In genomic region chr1:228483789-228484188, GRCh38 we compare ENCODE assay signal across 27 cellular contexts.
"Had no signal": no experiment of that assay in that cellular context is flagged by ENCODE, and none has a peak within 500 bp of the region (broad histone marks: within the 10 kb centered on the region; RNA-seq: fewer than 3 reads in every experiment).

No MANE protein-coding gene starts in this region.

- H3K27me3 Mint-ChIP-seq: naive thymus-derived CD8-positive, alpha-beta T cell; stimulated activated naive B cell treated with anti-CD40 and anti-IgM and Interleukin-4, amounts not matched to agents 10 μg/mL and 1 μg/mL and 100 μg/mL, for 72 hours; stimulated activated naive CD8-positive, alpha-beta T cell treated with anti-CD3 and anti-CD28 coated beads, Interleukin-15, Interleukin-2, amounts not matched to agents 100 ng/mL and 50 ng/mL, for 24 hours had no signal

- ATAC-seq: naive thymus-derived CD8-positive, alpha-beta T cell; psoas muscle; right cardiac atrium; right lobe of liver; stimulated activated effector memory CD8-positive, alpha-beta T cell treated with anti-CD3 and anti-CD28 coated beads, Interleukin-12 subunit alpha, Interleukin-12 subunit beta, amount 100 ng/mL, for 72 hours; stimulated activated naive B cell treated with anti-CD40 and anti-IgM and Interleukin-4, amounts not matched to agents 10 μg/mL and 1 μg/mL and 100 μg/mL, for 72 hours had no signal

- H3K4me3 Mint-ChIP-seq: neural progenitor cell; stimulated activated effector memory CD8-positive, alpha-beta T cell treated with anti-CD3 and anti-CD28 coated beads, Interleukin-12 subunit alpha, Interleukin-12 subunit beta, amount 100 ng/mL, for 72 hours; stimulated activated naive B cell treated with anti-CD40 and anti-IgM and Interleukin-4, amounts not matched to agents 10 μg/mL and 1 μg/mL and 100 μg/mL, for 72 hours; stimulated activated naive CD8-positive, alpha-beta T cell treated with anti-CD3 and anti-CD28 coated beads, Interleukin-15, Interleukin-2, amounts not matched to agents 100 ng/mL and 50 ng/mL, for 24 hours had no signal

- DNase-seq: naive thymus-derived CD8-positive, alpha-beta T cell; occipital lobe; ovary; posterior cingulate gyrus; psoas muscle; right cardiac atrium; right lobe of liver; small intestine; stimulated activated CD4-positive, alpha-beta T cell treated with anti-CD3 and anti-CD28 coated beads, Interleukin-15, amount 100 ng/mL, for 24 hours; stimulated activated CD4-positive, alpha-beta T cell treated with anti-CD3 and anti-CD28 coated beads, Interleukin-2, amount 100 ng/mL, for 24 hours; stimulated activated CD4-positive, alpha-beta T cell treated with anti-CD3 and anti-CD28 coated beads, Interleukin-2, amount 100 ng/mL, for 48 hours; stimulated activated CD4-positive, alpha-beta T cell treated with anti-CD3 and anti-CD28 coated beads, Interleukin-4, amount 100 ng/mL, for 24 hours; stimulated activated naive B cell treated with anti-CD40 and anti-IgM and Interleukin-4, amounts not matched to agents 10 μg/mL and 1 μg/mL and 100 μg/mL, for 72 hours; stimulated activated naive CD4-positive, alpha-beta T cell treated with Interleukin-2 at 50 U/mL for 16 hours; stomach; thyroid gland; trophoblast cell; upper lobe of left lung had no signal

- H3K4me1 ChIP-seq: parathyroid adenoma had no signal

- H3K9me3 Mint-ChIP-seq: naive thymus-derived CD8-positive, alpha-beta T cell; neural progenitor cell; stimulated activated effector memory CD8-positive, alpha-beta T cell treated with anti-CD3 and anti-CD28 coated beads, Interleukin-12 subunit alpha, Interleukin-12 subunit beta, amount 100 ng/mL, for 72 hours; stimulated activated naive B cell treated with anti-CD40 and anti-IgM and Interleukin-4, amounts not matched to agents 10 μg/mL and 1 μg/mL and 100 μg/mL, for 72 hours; stimulated activated naive CD8-positive, alpha-beta T cell treated with anti-CD3 and anti-CD28 coated beads, Interleukin-15, Interleukin-2, amounts not matched to agents 100 ng/mL and 50 ng/mL, for 24 hours had no signal

- H3K36me3 Mint-ChIP-seq: neural progenitor cell had no signal

- H3K9me3 ChIP-seq: ovary, psoas muscle, right lobe of liver, sigmoid colon, stomach, thoracic aorta, thyroid gland, tibial nerve, upper lobe of left lung, vagina had no signal

- H3K27ac ChIP-seq: neural progenitor cell, ovary, parathyroid adenoma, psoas muscle, right lobe of liver, sigmoid colon, stomach, thoracic aorta, thyroid gland, tibial nerve, upper lobe of left lung, vagina had no signal

- H3K27ac Mint-ChIP-seq: neural progenitor cell; progenitor cell of endocrine pancreas; stimulated activated effector memory CD8-positive, alpha-beta T cell treated with anti-CD3 and anti-CD28 coated beads, Interleukin-12 subunit alpha, Interleukin-12 subunit beta, amount 100 ng/mL, for 72 hours; stimulated activated naive B cell treated with anti-CD40 and anti-IgM and Interleukin-4, amounts not matched to agents 10 μg/mL and 1 μg/mL and 100 μg/mL, for 72 hours; stimulated activated naive CD8-positive, alpha-beta T cell treated with anti-CD3 and anti-CD28 coated beads, Interleukin-15, Interleukin-2, amounts not matched to agents 100 ng/mL and 50 ng/mL, for 24 hours had no signal

- H3K4me3 ChIP-seq: neural progenitor cell, ovary, psoas muscle, right lobe of liver, sigmoid colon, stomach, thoracic aorta, thyroid gland, tibial nerve, upper lobe of left lung, vagina had no signal

- H3K36me3 ChIP-seq: neural progenitor cell, ovary, right lobe of liver, sigmoid colon, stomach, thoracic aorta, thyroid gland, tibial nerve, upper lobe of left lung, vagina had no signal
